In genomic region chr1:166272155-166272554, GRCh38 we compare ENCODE assay signal across 17 cellular contexts.
DNase-seq lines count a peak whose midpoint lies in the region; ATAC-seq, FAIRE-seq and TF ChIP-seq lines count a peak whose summit lies in the region.
"Had no signal": no experiment of that assay in that cellular context is flagged by ENCODE, and none has a peak within 500 bp of the region (broad histone marks: within the 10 kb centered on the region; RNA-seq: fewer than 3 reads in every experiment).

No MANE protein-coding gene starts in this region.

- TF ChIP-seq EP300 in GM12878 (IDR thresholded peaks at IDR 0.05; ENCODE audit: borderline replicate concordance in 1 of 2, control insufficient read depth in 1 of 2, low read depth in 2 of 2, low read length in 2 of 2) (no peak), HepG2 (IDR thresholded peaks at IDR 0.05; ENCODE audit: low read depth in 2 of 2, low read length in 2 of 2) (no peak), HepG2 (CRISPR knock-in tag; IDR thresholded peaks at IDR 0.05; ENCODE audit: borderline replicate concordance) (no peak)

- H3K36me3 ChIP-seq in GM12878 (ENCODE audit: control insufficient read depth in 2 of 2, insufficient read depth in 2 of 2, low read length in 1 of 2) = no peaks in the 10 kb centered on the region
- H3K36me3 ChIP-seq in HepG2 (replicated peaks in 1 of 2; ENCODE audit: control insufficient read depth in 1 of 2, insufficient read depth in 2 of 2, low read length in 2 of 2) = no peaks in the 10 kb centered on the region
- H3K36me3 ChIP-seq: BLaER1 had no signal

- FAIRE-seq in GM12878 (lab: Jason Lieb, UNC) (no peak), HepG2 (lab: Jason Lieb, UNC) (no peak)

- H4K20me1 ChIP-seq in GM12878 (ENCODE audit: control insufficient read depth, insufficient read depth) (no peaks in the 10 kb centered on the region), HepG2 (ENCODE audit: insufficient read depth, low read length) (no peaks in the 10 kb centered on the region)
- H4K20me1 ChIP-seq: BLaER1 had no signal

- SMC1A ChIA-PET in GM12878 (lab: Charles Lee; ENCODE audit: uncharacterized antibody, unreplicated experiment) = interaction anchor here (1.5 kb wide), 1 partner anchor 14 kb away, joined by 3 read pairs; no protein-coding TSS in a partner anchor

- peak; percentile 89 for ATAC-seq in GM18861 (IDR thresholded peaks at IDR 0.05; ENCODE audit: unreplicated experiment)
- ATAC-seq in GM21619 (IDR thresholded peaks at IDR 0.05; ENCODE audit: unreplicated experiment) = peak; percentile 52
- ATAC-seq in HG03159 (IDR thresholded peaks at IDR 0.05; ENCODE audit: unreplicated experiment) = peak; percentile 52
- ATAC-seq in GM12878 = peak; percentile 80
- no peak for ATAC-seq in HG02840 (IDR thresholded peaks at IDR 0.05; ENCODE audit: low FRiP score, unreplicated experiment)
- no peak for ATAC-seq in HepG2
- ATAC-seq: activated naive CD4-positive, alpha-beta T cell treated with anti-CD3 and anti-CD28 coated beads, Interleukin-2, amount 50 U/mL, for 72 hours; right cardiac atrium had no signal

- H2AFZ ChIP-seq in GM12878 (ENCODE audit: control insufficient read depth, low read depth, low read length) (no peak overlapping the region), HepG2 (ENCODE audit: low read length) (no peak overlapping the region)

- H3K4me1 ChIP-seq in GM12878 (ENCODE audit: control insufficient read depth, insufficient read depth, low read length) = no peaks in the 10 kb centered on the region
- H3K4me1 ChIP-seq in HepG2 (ENCODE audit: insufficient read depth, low read length) = peaks cover 6% of the 10 kb centered on the region
- H3K4me1 ChIP-seq: BLaER1 had no signal

- intact Hi-C loops in GM12878 (cut with micrococcal nuclease; ENCODE audit: unreplicated experiment) (no loop called here), HepG2 (cut with micrococcal nuclease; ENCODE audit: unreplicated experiment) (no loop called here)

- RAD21 ChIA-PET in GM12878 (lab: Charles Lee; ENCODE audit: unreplicated experiment) = no interaction called here

- H3K4me3 ChIP-seq in GM12878 = no peak overlapping the region
- H3K4me3 ChIP-seq in HepG2 (replicated peaks in 1 of 3; ENCODE audit: insufficient read depth in 1 of 3, low read depth in 2 of 3, low read length in 3 of 3) = no peak overlapping the region
- H3K4me3 ChIP-seq: BLaER1 had no signal

- 0% methylated on average over 1 of the region's 1 CpG for WGBS in GM12878 (ENCODE audit: insufficient coverage, insufficient replicate concordance, low lambda C conversion rate, missing lambda C conversion rate)
- 89% methylated on average over 1 of the region's 1 CpG for WGBS in HepG2 (ENCODE audit: low lambda C conversion rate)

- H3K27me3 ChIP-seq in GM12878 (replicated peaks in 1 of 2; ENCODE audit: control insufficient read depth in 2 of 2, insufficient read depth in 2 of 2, low read length in 1 of 2) (no peaks in the 10 kb centered on the region), HepG2 (ENCODE audit: control insufficient read depth in 1 of 2, insufficient read depth in 2 of 2, low read length in 2 of 2) (no peaks in the 10 kb centered on the region)
- H3K27me3 ChIP-seq: BLaER1 had no signal

- BruUV-seq in GM12878 (replicated peaks; lab: Mats Ljungman, UMichigan) (no TSS peak), HepG2 (replicated peaks; lab: Mats Ljungman, UMichigan) (no TSS peak)

- H3K9me3 ChIP-seq in GM12878 (replicated peaks; ENCODE audit: control insufficient read depth, insufficient read depth, low read length) (no peaks in the 10 kb centered on the region; the same call in 2 of the 3 replicates), HepG2 (ENCODE audit: low read length) (no peaks in the 10 kb centered on the region)
- H3K9me3 ChIP-seq: SK-N-SH had no signal

- H3K9ac ChIP-seq in GM12878 (ENCODE audit: control insufficient read depth, insufficient read depth, low read length) (no peak overlapping the region), HepG2 (ENCODE audit: insufficient read depth, low read depth, low read length) (no peak overlapping the region)
- H3K9ac ChIP-seq: BLaER1, SK-N-SH had no signal

- no peak for TF ChIP-seq RAD21 in GM12878 (IDR thresholded peaks at IDR 0.05; ENCODE audit: insufficient read depth, low read depth, low read length)
- no peak for TF ChIP-seq RAD21 in HepG2 (CRISPR knock-in tag; IDR thresholded peaks at IDR 0.05)

- CTCF ChIA-PET in GM12878 (lab: Yijun Ruan, JAX) (interaction anchor here (1.4 kb wide), 1 partner anchor 102 kb away, joined by 5 read pairs; no protein-coding TSS in a partner anchor), HepG2 (lab: Yijun Ruan, JAX; ENCODE audit: low intra/inter-chr PET ratio, low total read pairs) (no interaction called here)

- no peaks in the 10 kb centered on the region for H3K79me2 ChIP-seq in GM12878 (ENCODE audit: control insufficient read depth, insufficient read depth, low read length)
- H3K79me2 ChIP-seq in HepG2 (ENCODE audit: insufficient read depth, low read length) = no peaks in the 10 kb centered on the region

- POLR2A ChIA-PET in GM12878 (lab: Charles Lee) (no interaction called here), HepG2 (lab: Yijun Ruan, JAX) (no interaction called here)

- peak; percentile 40 for DNase-seq in GM12878 (ENCODE audit: low read depth, low spot score)
- no peak for DNase-seq in HepG2 (ENCODE audit: low spot score)
- no peak for DNase-seq in mesenteric fat pad (ENCODE audit: low spot score)
- DNase-seq: activated CD8-positive, alpha-beta memory T cell treated with anti-CD3 and anti-CD28 coated beads, Interleukin-2, amount 50 U/mL, for 4 hours; DMS53; effector memory CD4-positive, alpha-beta T cell; IMR-90; NCI-H345; right cardiac atrium; SK-N-SH; stimulated activated CD4-positive, alpha-beta T cell treated with anti-CD3 and anti-CD28 coated beads, Interleukin-1b, Interleukin-23, amount 100 ng/mL, for 48 hours had no signal

- no peak for TF ChIP-seq CTCF in GM12878 (IDR thresholded peaks at IDR 0.05 in 2 of 3, conservative IDR thresholded peaks at IDR 0.05 in 1 of 3; ENCODE audit: control insufficient read depth in 2 of 3, extremely low read depth in 1 of 3, insufficient read depth in 1 of 3, low read depth in 3 of 3, low read length in 3 of 3)
- TF ChIP-seq CTCF in HepG2 (CRISPR knock-in tag; IDR thresholded peaks at IDR 0.05) = no peak

- no peak overlapping the region for H3K4me2 ChIP-seq in GM12878 (ENCODE audit: control insufficient read depth, insufficient read depth)
- H3K4me2 ChIP-seq in HepG2 (ENCODE audit: low read depth, low read length) = no peak overlapping the region
- H3K4me2 ChIP-seq: BLaER1, SK-N-SH had no signal

- H3K27ac ChIP-seq in GM12878 (ENCODE audit: control insufficient read depth, insufficient read depth) (no peak overlapping the region), HepG2 (ENCODE audit: extremely low read length, insufficient read depth, low read length) (no peak overlapping the region)
- H3K27ac ChIP-seq: BLaER1 had no signal

- in situ Hi-C loops in GM12878 (cut with MboI) (no loop called here), HepG2 (cut with HindIII; ENCODE audit: extremely low pct_ligation_motif_present, low pct_unique_long_range_greater_than_20kb) (no loop called here)

- TF ChIP-seq POLR2A in GM12878 (IDR thresholded peaks at IDR 0.05; ENCODE audit: low read depth, low read length) (no peak), HepG2 (IDR thresholded peaks at IDR 0.05; ENCODE audit: insufficient read depth in 1 of 2, low read depth in 2 of 2, low read length in 2 of 2) (no peak)

TF ChIP-seq in GM12878, 131 proteins besides CTCF, POLR2A, EP300 and RAD21 (continues in another document):
- TF ChIP-seq EGR1 (IDR thresholded peaks at IDR 0.05; ENCODE audit: borderline replicate concordance in 1 of 2, low read depth in 2 of 2, low read length in 2 of 2) = peak in 1 of 2 experiments; percentile 37; a peak in 1 of 3 replicates
- TF ChIP-seq RUNX3 (IDR thresholded peaks at IDR 0.05; ENCODE audit: low read length) = peak; percentile 26; the same call in 1 of the 2 replicates
- peak; percentile 26; the same call in 1 of the 2 replicates for TF ChIP-seq ATF7 (IDR thresholded peaks at IDR 0.05; ENCODE audit: low read depth)
- TF ChIP-seq IRF4 (IDR thresholded peaks at IDR 0.05; ENCODE audit: low read depth, low read length) = peak; percentile 71; the same call in 1 of the 2 replicates
- 0 out of 4 replicates have a peak, but pooled peaks of 1 of the 2 experiments have one; percentile 20 for TF ChIP-seq ETV6 (conservative IDR thresholded peaks at IDR 0.05 in 1 of 2, IDR thresholded peaks at IDR 0.05 in 1 of 2; ENCODE audit: borderline replicate concordance in 1 of 2, low read depth in 1 of 2)
- TF ChIP-seq JUNB (IDR thresholded peaks at IDR 0.05) = peak; percentile 46; the same call in 1 of the 2 replicates
- peak; percentile 56; the same call in 1 of the 2 replicates for TF ChIP-seq DPF2 (IDR thresholded peaks at IDR 0.05)
- TF ChIP-seq SPI1 (IDR thresholded peaks at IDR 0.05; ENCODE audit: borderline replicate concordance, insufficient read depth, low read depth, low read length) = peak; percentile 66; the same call in 1 of the 2 replicates
- TF ChIP-seq BCL11A (IDR thresholded peaks at IDR 0.05; ENCODE audit: low read depth, low read length) = 0 out of 2 replicates have a peak, but pooled peaks have one; percentile 17
- TF ChIP-seq FOS (IDR thresholded peaks at IDR 0.05; ENCODE audit: borderline replicate concordance, extremely low read depth, insufficient read length) = no peak

TF ChIP-seq in HepG2, 621 proteins besides CTCF, POLR2A, EP300 and RAD21 (continues in another document):
- TF ChIP-seq ZBTB42 (CRISPR knock-in tag; IDR thresholded peaks at IDR 0.05) = no peak
- TF ChIP-seq ATAD3A (CRISPR knock-in tag; IDR thresholded peaks at IDR 0.05) = no peak
- TF ChIP-seq NFATC3 (CRISPR knock-in tag; IDR thresholded peaks at IDR 0.05) = no peak
- no peak for TF ChIP-seq GMEB1 (CRISPR knock-in tag; IDR thresholded peaks at IDR 0.05; ENCODE audit: borderline replicate concordance)
- TF ChIP-seq, protein P1, sequence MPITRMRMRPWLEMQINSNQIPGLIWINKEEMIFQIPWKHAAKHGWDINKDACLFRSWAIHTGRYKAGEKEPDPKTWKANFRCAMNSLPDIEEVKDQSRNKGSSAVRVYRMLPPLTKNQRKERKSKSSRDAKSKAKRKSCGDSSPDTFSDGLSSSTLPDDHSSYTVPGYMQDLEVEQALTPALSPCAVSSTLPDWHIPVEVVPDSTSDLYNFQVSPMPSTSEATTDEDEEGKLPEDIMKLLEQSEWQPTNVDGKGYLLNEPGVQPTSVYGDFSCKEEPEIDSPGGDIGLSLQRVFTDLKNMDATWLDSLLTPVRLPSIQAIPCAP (CRISPR knock-in tag; IDR thresholded peaks at IDR 0.05; ENCODE audit: low read depth) = no peak

Comparison
In these comparisons a context has a peak if more than half of its experiments do, and no peak if none do; other contexts are left out.
1. ATAC-seq: peak in GM18861 (single experiment), GM21619 (single experiment), HG03159 (single experiment) and GM12878 (single experiment); none in HG02840 (single experiment) and HepG2 (single experiment).